In the genomic region with DNA sequence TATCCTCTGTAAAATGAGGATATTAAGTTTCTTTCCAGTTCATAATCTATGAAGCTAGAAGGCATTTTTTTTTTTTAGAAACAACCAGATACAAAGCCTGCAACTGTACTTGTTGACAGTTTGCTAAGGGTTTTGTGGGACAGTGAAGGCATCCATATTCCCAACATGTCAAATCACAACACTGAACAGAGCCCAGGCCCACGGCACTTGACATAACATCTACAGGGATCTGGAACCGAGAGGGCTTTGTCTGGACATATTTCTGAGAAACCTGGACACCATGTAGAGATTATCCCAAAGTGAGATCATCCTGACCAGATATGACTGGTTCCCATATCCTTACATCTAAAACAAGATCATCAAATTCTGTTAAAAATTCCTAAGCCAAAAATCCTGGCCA, we compare ENCODE assay signal across 2 cellular contexts.
TF ChIP-seq lines count a peak whose summit lies in the region.

No MANE protein-coding gene starts in this region.

TF ChIP-seq in SK-N-SH, 30 proteins besides CTCF, POLR2A, EP300 and RAD21 (continued from another document):
- TF ChIP-seq, protein P1, sequence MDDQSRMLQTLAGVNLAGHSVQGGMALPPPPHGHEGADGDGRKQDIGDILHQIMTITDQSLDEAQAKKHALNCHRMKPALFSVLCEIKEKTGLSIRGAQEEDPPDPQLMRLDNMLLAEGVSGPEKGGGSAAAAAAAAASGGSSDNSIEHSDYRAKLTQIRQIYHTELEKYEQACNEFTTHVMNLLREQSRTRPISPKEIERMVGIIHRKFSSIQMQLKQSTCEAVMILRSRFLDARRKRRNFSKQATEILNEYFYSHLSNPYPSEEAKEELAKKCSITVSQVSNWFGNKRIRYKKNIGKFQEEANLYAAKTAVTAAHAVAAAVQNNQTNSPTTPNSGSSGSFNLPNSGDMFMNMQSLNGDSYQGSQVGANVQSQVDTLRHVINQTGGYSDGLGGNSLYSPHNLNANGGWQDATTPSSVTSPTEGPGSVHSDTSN (IDR thresholded peaks at IDR 0.05) = peak; percentile 37
- TF ChIP-seq RXRA (IDR thresholded peaks at IDR 0.05; ENCODE audit: borderline replicate concordance, low read depth) = no peak

TF ChIP-seq in SK-N-SH treated with all-trans-retinoic acid at 6 μM for 48 hours, 23 proteins besides CTCF, POLR2A, EP300 and RAD21 (continued from another document):
- TF ChIP-seq, protein P2, sequence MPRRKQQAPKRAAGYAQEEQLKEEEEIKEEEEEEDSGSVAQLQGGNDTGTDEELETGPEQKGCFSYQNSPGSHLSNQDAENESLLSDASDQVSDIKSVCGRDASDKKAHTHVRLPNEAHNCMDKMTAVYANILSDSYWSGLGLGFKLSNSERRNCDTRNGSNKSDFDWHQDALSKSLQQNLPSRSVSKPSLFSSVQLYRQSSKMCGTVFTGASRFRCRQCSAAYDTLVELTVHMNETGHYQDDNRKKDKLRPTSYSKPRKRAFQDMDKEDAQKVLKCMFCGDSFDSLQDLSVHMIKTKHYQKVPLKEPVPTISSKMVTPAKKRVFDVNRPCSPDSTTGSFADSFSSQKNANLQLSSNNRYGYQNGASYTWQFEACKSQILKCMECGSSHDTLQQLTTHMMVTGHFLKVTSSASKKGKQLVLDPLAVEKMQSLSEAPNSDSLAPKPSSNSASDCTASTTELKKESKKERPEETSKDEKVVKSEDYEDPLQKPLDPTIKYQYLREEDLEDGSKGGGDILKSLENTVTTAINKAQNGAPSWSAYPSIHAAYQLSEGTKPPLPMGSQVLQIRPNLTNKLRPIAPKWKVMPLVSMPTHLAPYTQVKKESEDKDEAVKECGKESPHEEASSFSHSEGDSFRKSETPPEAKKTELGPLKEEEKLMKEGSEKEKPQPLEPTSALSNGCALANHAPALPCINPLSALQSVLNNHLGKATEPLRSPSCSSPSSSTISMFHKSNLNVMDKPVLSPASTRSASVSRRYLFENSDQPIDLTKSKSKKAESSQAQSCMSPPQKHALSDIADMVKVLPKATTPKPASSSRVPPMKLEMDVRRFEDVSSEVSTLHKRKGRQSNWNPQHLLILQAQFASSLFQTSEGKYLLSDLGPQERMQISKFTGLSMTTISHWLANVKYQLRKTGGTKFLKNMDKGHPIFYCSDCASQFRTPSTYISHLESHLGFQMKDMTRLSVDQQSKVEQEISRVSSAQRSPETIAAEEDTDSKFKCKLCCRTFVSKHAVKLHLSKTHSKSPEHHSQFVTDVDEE (CRISPR knock-in tag; IDR thresholded peaks at IDR 0.05) = no peak
- no peak for TF ChIP-seq TCF4 (CRISPR knock-in tag; IDR thresholded peaks at IDR 0.05; ENCODE audit: borderline replicate concordance)
- TF ChIP-seq, protein P3, sequence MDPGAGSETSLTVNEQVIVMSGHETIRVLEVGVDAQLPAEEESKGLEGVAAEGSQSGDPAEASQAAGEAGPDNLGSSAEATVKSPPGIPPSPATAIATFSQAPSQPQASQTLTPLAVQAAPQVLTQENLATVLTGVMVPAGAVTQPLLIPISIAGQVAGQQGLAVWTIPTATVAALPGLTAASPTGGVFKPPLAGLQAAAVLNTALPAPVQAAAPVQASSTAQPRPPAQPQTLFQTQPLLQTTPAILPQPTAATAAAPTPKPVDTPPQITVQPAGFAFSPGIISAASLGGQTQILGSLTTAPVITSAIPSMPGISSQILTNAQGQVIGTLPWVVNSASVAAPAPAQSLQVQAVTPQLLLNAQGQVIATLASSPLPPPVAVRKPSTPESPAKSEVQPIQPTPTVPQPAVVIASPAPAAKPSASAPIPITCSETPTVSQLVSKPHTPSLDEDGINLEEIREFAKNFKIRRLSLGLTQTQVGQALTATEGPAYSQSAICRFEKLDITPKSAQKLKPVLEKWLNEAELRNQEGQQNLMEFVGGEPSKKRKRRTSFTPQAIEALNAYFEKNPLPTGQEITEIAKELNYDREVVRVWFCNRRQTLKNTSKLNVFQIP (CRISPR knock-in tag; IDR thresholded peaks at IDR 0.05; ENCODE audit: borderline replicate concordance, low read depth) = no peak
- TF ChIP-seq ZFP3 (CRISPR knock-in tag; IDR thresholded peaks at IDR 0.05) = no peak
- no peak for TF ChIP-seq BACH2 (CRISPR knock-in tag; IDR thresholded peaks at IDR 0.05; ENCODE audit: borderline replicate concordance)
- no peak for TF ChIP-seq ARNTL (CRISPR knock-in tag; IDR thresholded peaks at IDR 0.05; ENCODE audit: borderline replicate concordance, low read depth)
- TF ChIP-seq TOX (CRISPR knock-in tag; IDR thresholded peaks at IDR 0.05; ENCODE audit: borderline replicate concordance) = no peak
